Comparison of ENCODE assay signal across 10 cellular contexts in genomic region chr2:144364988-144365738, GRCh38.
DNase-seq lines count a peak whose midpoint lies in the region; ATAC-seq and TF ChIP-seq lines count a peak whose summit lies in the region.
"Had no signal": no experiment of that assay in that cellular context is flagged by ENCODE, and none has a peak within 500 bp of the region (broad histone marks: within the 10 kb centered on the region; RNA-seq: fewer than 3 reads in every experiment).

No MANE protein-coding gene starts in this region.

- no peak overlapping the region for H3K4me3 ChIP-seq in GM23338
- no peak overlapping the region for H3K4me3 ChIP-seq in mesodermal cell (ENCODE audit: extremely low read depth, insufficient read depth, low read length, poor library complexity, severe bottlenecking)
- H3K4me3 ChIP-seq in right cardiac atrium (ENCODE audit: low read length): no peak overlapping the region

- no peaks in the 10 kb centered on the region for H3K27me3 ChIP-seq in GM23338 (ENCODE audit: insufficient read depth)
- no peaks in the 10 kb centered on the region for H3K27me3 ChIP-seq in right cardiac atrium (ENCODE audit: control insufficient read depth, insufficient read depth)

- H3K9me3 ChIP-seq in mesodermal cell (ENCODE audit: control insufficient read depth, low read length) (no peaks in the 10 kb centered on the region), right cardiac atrium (ENCODE audit: control insufficient read depth, low read length) (no peaks in the 10 kb centered on the region)

- peaks cover 6% of the 10 kb centered on the region for H3K4me1 Mint-ChIP-seq in GM23338

- H3K27ac ChIP-seq in GM23338 (ENCODE audit: low read depth) (no peak overlapping the region), mesodermal cell (ENCODE audit: low read depth, low read length, severe bottlenecking) (peak overlapping the region; percentile 39), right cardiac atrium (ENCODE audit: low read length) (no peak overlapping the region)

- H3K36me3 Mint-ChIP-seq in GM23338 (ENCODE audit: low read depth): no peaks in the 10 kb centered on the region
- H3K36me3 Mint-ChIP-seq: naive B cell had no signal

- H3K4me3 Mint-ChIP-seq in GM23338: no peak overlapping the region
- H3K4me3 Mint-ChIP-seq: naive B cell had no signal

- no peaks in the 10 kb centered on the region for H3K79me2 ChIP-seq in GM23338 (replicated peaks; ENCODE audit: insufficient read depth)

- peaks cover 3% of the 10 kb centered on the region for H3K27me3 Mint-ChIP-seq in GM23338 (ENCODE audit: insufficient read depth, low read depth, poor library complexity)

- no peaks in the 10 kb centered on the region for H3K4me1 ChIP-seq in GM23338 (ENCODE audit: insufficient read depth)
- peaks cover 16% of the 10 kb centered on the region for H3K4me1 ChIP-seq in mesodermal cell (ENCODE audit: control insufficient read depth, insufficient read depth, low read length, poor library complexity, severe bottlenecking)
- H3K4me1 ChIP-seq in right cardiac atrium (ENCODE audit: control insufficient read depth, insufficient read depth, low read length): no peaks in the 10 kb centered on the region

- H4K20me1 ChIP-seq in GM23338 (replicated peaks; ENCODE audit: insufficient read depth): no peaks in the 10 kb centered on the region

- H3K9me3 Mint-ChIP-seq in GM23338: no peaks in the 10 kb centered on the region

- intact Hi-C loops in Right ventricle myocardium superior (cut with DNase I): no loop called here
- intact Hi-C loops in right cardiac atrium (cut with DNase I): no loop called here

- no peak for TF ChIP-seq CTCF in GM23338 (conservative IDR thresholded peaks at IDR 0.05; ENCODE audit: low read depth in 2 of 2)

- ATAC-seq in GM18508 (IDR thresholded peaks at IDR 0.05; ENCODE audit: insufficient read depth, unreplicated experiment): peak; percentile 98
- no peak for ATAC-seq in GM23338
- ATAC-seq in HG03575 (IDR thresholded peaks at IDR 0.05; ENCODE audit: extremely low read depth, insufficient number of reproducible peaks, low FRiP score, unreplicated experiment): peak; percentile 71
- ATAC-seq in Right ventricle myocardium superior (ENCODE audit: poor library complexity): no peak
- no peak for ATAC-seq in right cardiac atrium

- H3K9me2 ChIP-seq in GM23338 (ENCODE audit: insufficient read depth): no peaks in the 10 kb centered on the region

- no peak overlapping the region for H3K27ac Mint-ChIP-seq in GM23338

- no peaks in the 10 kb centered on the region for H3K36me3 ChIP-seq in GM23338 (ENCODE audit: insufficient read depth)
- no peaks in the 10 kb centered on the region for H3K36me3 ChIP-seq in mesodermal cell (ENCODE audit: control insufficient read depth, insufficient read depth, low read length)

- H3F3A ChIP-seq in GM23338 (replicated peaks; ENCODE audit: low read depth): no peaks in the 10 kb centered on the region

- H2AFZ ChIP-seq in GM23338: peak overlapping the region; percentile 80

- no peak for DNase-seq in GM23338 (ENCODE audit: low spot score)
- no peak for DNase-seq in Right ventricle myocardium superior
- no peak for DNase-seq in right cardiac atrium
- no peak for DNase-seq in stimulated activated CD4-positive, alpha-beta T cell treated with anti-CD3 and anti-CD28 coated beads, Interleukin-2, amount 100 ng/mL, for 24 hours
- DNase-seq in NCI-H2171 (lab: John Stamatoyannopoulos, UW): no peak
- DNase-seq: activated effector memory CD4-positive, alpha-beta T cell treated with anti-CD3 and anti-CD28 coated beads, Interleukin-2, amount 50 U/mL, for 16 hours; naive B cell had no signal

- H3K4me2 ChIP-seq in GM23338: no peak overlapping the region

- 50 to 91% methylated on average over 1 to 3 of the region's 4 CpGs for WGBS in mesodermal cell (ENCODE audit: insufficient coverage in 2 of 2), 2 experiments
- WGBS in right cardiac atrium: 87% methylated on average over 4 of the region's 4 CpGs

TF ChIP-seq in GM23338, 12 proteins besides CTCF, POLR2A, EP300 and RAD21:
- TF ChIP-seq NANOG (IDR thresholded peaks at IDR 0.05; ENCODE audit: borderline replicate concordance) (no peak), EZH2phosphoT487 (IDR thresholded peaks at IDR 0.05; ENCODE audit: unreplicated experiment) (no peak), CREB1 (CRISPR knock-in tag; IDR thresholded peaks at IDR 0.05; ENCODE audit: low read depth) (no peak)
- TF ChIP-seq, protein P1, sequence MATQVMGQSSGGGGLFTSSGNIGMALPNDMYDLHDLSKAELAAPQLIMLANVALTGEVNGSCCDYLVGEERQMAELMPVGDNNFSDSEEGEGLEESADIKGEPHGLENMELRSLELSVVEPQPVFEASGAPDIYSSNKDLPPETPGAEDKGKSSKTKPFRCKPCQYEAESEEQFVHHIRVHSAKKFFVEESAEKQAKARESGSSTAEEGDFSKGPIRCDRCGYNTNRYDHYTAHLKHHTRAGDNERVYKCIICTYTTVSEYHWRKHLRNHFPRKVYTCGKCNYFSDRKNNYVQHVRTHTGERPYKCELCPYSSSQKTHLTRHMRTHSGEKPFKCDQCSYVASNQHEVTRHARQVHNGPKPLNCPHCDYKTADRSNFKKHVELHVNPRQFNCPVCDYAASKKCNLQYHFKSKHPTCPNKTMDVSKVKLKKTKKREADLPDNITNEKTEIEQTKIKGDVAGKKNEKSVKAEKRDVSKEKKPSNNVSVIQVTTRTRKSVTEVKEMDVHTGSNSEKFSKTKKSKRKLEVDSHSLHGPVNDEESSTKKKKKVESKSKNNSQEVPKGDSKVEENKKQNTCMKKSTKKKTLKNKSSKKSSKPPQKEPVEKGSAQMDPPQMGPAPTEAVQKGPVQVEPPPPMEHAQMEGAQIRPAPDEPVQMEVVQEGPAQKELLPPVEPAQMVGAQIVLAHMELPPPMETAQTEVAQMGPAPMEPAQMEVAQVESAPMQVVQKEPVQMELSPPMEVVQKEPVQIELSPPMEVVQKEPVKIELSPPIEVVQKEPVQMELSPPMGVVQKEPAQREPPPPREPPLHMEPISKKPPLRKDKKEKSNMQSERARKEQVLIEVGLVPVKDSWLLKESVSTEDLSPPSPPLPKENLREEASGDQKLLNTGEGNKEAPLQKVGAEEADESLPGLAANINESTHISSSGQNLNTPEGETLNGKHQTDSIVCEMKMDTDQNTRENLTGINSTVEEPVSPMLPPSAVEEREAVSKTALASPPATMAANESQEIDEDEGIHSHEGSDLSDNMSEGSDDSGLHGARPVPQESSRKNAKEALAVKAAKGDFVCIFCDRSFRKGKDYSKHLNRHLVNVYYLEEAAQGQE (IDR thresholded peaks at IDR 0.05; ENCODE audit: unreplicated experiment): no peak

Comparison
In these comparisons a context has a peak if more than half of its experiments do, and no peak if none do; other contexts are left out.
1. ATAC-seq: peak in GM18508 (single experiment) and HG03575 (single experiment); none in GM23338 (single experiment), Right ventricle myocardium superior (single experiment) and right cardiac atrium (0 of 2).